In the genomic region with DNA sequence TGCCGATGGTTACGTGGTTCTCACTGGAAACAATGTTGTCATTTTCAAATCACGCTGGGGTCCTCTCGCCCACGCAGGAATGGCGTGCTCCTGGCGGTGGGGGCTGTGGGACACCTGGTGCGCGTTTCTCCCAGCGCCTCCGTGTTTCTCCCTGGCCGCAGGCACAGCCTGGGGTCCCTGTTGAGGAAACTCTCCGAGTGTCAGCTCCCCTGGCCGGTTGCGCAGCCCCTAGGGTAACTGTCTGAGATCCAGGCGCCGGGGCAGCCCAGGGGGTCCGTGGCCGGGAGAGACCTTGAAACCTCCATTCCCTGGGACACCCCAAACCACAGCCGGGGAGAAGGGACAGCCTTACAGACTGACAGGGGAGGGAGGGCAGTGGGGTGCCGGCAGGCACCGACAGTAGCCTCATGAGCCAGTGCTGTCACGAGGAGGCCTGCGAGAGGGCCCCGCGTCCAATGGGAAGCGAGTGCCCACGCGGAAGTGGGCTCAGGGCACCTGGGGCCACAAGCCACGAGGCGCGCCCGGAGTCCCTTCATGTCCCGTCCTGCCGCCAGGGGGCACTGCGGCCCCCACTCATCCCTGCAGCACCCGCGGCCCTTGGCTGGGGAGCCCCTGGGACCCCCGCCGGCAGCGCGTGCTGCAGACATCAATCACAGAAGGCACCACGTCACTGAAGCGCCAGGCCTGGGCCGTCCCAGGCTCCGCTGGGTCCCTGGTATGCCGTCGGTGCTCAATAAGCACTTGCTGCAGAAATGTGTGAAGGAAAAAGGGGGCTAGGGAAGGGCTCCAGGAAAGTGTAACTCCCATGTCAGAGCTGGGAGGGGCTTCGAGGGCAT, we compare ENCODE assay signal across 8 cellular contexts. TPM values are rescaled to one million over a fixed set of nuclear protein-coding genes. Genes with fewer than 3 reads are reported as not detected.
DNase-seq lines count a peak whose midpoint lies in the region; ATAC-seq and TF ChIP-seq lines count a peak whose summit lies in the region.

No MANE protein-coding gene starts in this region.

- H3K27ac ChIP-seq in BLaER1 treated with 17β-estradiol and CSF1 and Interleukin-3, amounts not matched to agents 10 nM and 100 nM: 0 out of 22 replicates have a peak overlapping the region, but pooled peaks of 1 of the 11 experiments have one; percentile 20

- ATAC-seq in memory B cell (ENCODE audit: low read depth) (peak; percentile 18), GM18519 (IDR thresholded peaks at IDR 0.05; ENCODE audit: low FRiP score, unreplicated experiment) (no peak), HG03571 (IDR thresholded peaks at IDR 0.05; ENCODE audit: unreplicated experiment) (no peak)

- H3K4me3 Mint-ChIP-seq in chondrocyte (ENCODE audit: unreplicated experiment): no peak overlapping the region
- H3K4me3 Mint-ChIP-seq in memory B cell: no peak overlapping the region

- no peaks in the 10 kb centered on the region for H3K36me3 ChIP-seq in BLaER1 treated with 17β-estradiol and CSF1 and Interleukin-3, amounts not matched to agents 10 nM and 100 nM

- H3K9me3 Mint-ChIP-seq in chondrocyte (ENCODE audit: low read depth) (no peaks in the 10 kb centered on the region), memory B cell (peaks cover 2% of the 10 kb centered on the region)

- H4K20me1 ChIP-seq in BLaER1 treated with 17β-estradiol and CSF1 and Interleukin-3, amounts not matched to agents 10 nM and 100 nM: no peaks in the 10 kb centered on the region; a peak in 1 of 22 replicates

- peaks cover 11 to 32% (median 26%) of the 10 kb centered on the region in 11 experiments; a peak in 21 of 22 replicates for H3K27me3 ChIP-seq in BLaER1 treated with 17β-estradiol and CSF1 and Interleukin-3, amounts not matched to agents 10 nM and 100 nM

- DNase-seq in KBM-7 (peak; percentile 84), chondrocyte (ENCODE audit: low spot score) (no peak), memory B cell (ENCODE audit: low spot score in 2 of 2) (peak; percentile 47 to 62)
- peak; percentile 73 for DNase-seq in activated CD4-positive, CD25-positive, alpha-beta regulatory T cell treated with anti-CD3 and anti-CD28 coated beads, Interleukin-2, amount 50 U/mL, for 72 hours
- peak; percentile 25 to 31 for DNase-seq in stimulated activated CD8-positive, alpha-beta memory T cell treated with anti-CD3 and anti-CD28 coated beads, Interleukin-7, amount 100 ng/mL, for 1 hour (ENCODE audit: low read depth in 2 of 2)

- H3K36me3 Mint-ChIP-seq in chondrocyte (ENCODE audit: low read depth) (no peaks in the 10 kb centered on the region), memory B cell (no peaks in the 10 kb centered on the region)

- 0 out of 22 replicates have a peak overlapping the region, but pooled peaks of 1 of the 11 experiments have one; percentile 31 for H3K9ac ChIP-seq in BLaER1 treated with 17β-estradiol and CSF1 and Interleukin-3, amounts not matched to agents 10 nM and 100 nM

- H3K4me1 Mint-ChIP-seq in chondrocyte (ENCODE audit: low read depth) (peaks cover 5% of the 10 kb centered on the region), memory B cell (peaks cover 11% of the 10 kb centered on the region)

- no peak overlapping the region for H3K27ac Mint-ChIP-seq in chondrocyte (ENCODE audit: unreplicated experiment)
- no peak overlapping the region for H3K27ac Mint-ChIP-seq in memory B cell

- no peak overlapping the region; a peak in 1 of 20 replicates for H3K4me3 ChIP-seq in BLaER1 treated with 17β-estradiol and CSF1 and Interleukin-3, amounts not matched to agents 10 nM and 100 nM

- in situ Hi-C loops in KBM-7 (cut with MboI; ENCODE audit: low pct_unique_long_range_greater_than_20kb, low sequenced_read_pairs): no loop called here

- TF ChIP-seq CTCF in chondrocyte (IDR thresholded peaks at IDR 0.05): peak; percentile 86

- H3K4me1 ChIP-seq in BLaER1 treated with 17β-estradiol and CSF1 and Interleukin-3, amounts not matched to agents 10 nM and 100 nM: peaks cover 16 to 40% (median 23%) of the 10 kb centered on the region in 10 experiments

- H3K27me3 Mint-ChIP-seq in chondrocyte (ENCODE audit: low read depth) (peaks cover 7% of the 10 kb centered on the region), memory B cell (peaks cover 32% of the 10 kb centered on the region)

- H3K9me3 ChIP-seq in BLaER1 treated with 17β-estradiol and CSF1 and Interleukin-3, amounts not matched to agents 10 nM and 100 nM (replicated peaks in 1 of 11): peaks cover 0 to 25% (median 9%) of the 10 kb centered on the region in 11 experiments; a peak in 15 of 22 replicates

- H3K4me2 ChIP-seq in BLaER1 treated with 17β-estradiol and CSF1 and Interleukin-3, amounts not matched to agents 10 nM and 100 nM: peak overlapping the region; percentile 19 to 80 (median 53); a peak in 21 of 22 replicates

RNA-seq across cellular contexts. Expression of a gene that starts 9.5 kb away (rescaled TPM):
- total RNA-seq in chondrocyte: 9.1 to 20.3 TPM (median 16.9 TPM) in 3 replicates

RNA-seq across cellular contexts. Expression of a gene that starts 12.3 kb away (rescaled TPM):
- 2.7 to 3.9 TPM (median 2.8 TPM) in 3 replicates for total RNA-seq in chondrocyte

RNA-seq across cellular contexts. Expression of a gene that starts 13.2 kb away (rescaled TPM):
- 3.3 to 4.0 TPM (median 3.9 TPM) in 3 replicates for total RNA-seq in chondrocyte

RNA-seq across cellular contexts. Expression of a gene that starts 20.6 kb away (rescaled TPM):
- 0.12 TPM in 1 of 3 replicates, not detected in the others for total RNA-seq in chondrocyte

RNA-seq across cellular contexts. Expression of a gene that starts 24.3 kb away (rescaled TPM):
- 23.3 to 24.7 TPM (median 24.2 TPM) in 3 replicates for total RNA-seq in chondrocyte
